In genomic region chr3:130276203-130276803, GRCh38 we compare ENCODE assay signal across 8 cellular contexts.
DNase-seq lines count a peak whose midpoint lies in the region; ATAC-seq and TF ChIP-seq lines count a peak whose summit lies in the region.

No MANE protein-coding gene starts in this region.

- H3K9me3 ChIP-seq in MM.1S (replicated peaks; ENCODE audit: insufficient read depth, low read length) (no peaks in the 10 kb centered on the region), RWPE2 (ENCODE audit: severe bottlenecking) (no peaks in the 10 kb centered on the region)

- no peaks in the 10 kb centered on the region for H3K79me2 ChIP-seq in MM.1S (ENCODE audit: low read length)

- H3K27ac ChIP-seq in MM.1S (ENCODE audit: low read length) (no peak overlapping the region), RWPE2 (ENCODE audit: poor library complexity, severe bottlenecking) (no peak overlapping the region)

- no peaks in the 10 kb centered on the region for H3K9me2 ChIP-seq in MM.1S (replicated peaks; ENCODE audit: insufficient read depth, low read length)

- TF ChIP-seq CTCF in MM.1S (IDR thresholded peaks at IDR 0.05; ENCODE audit: low read length): peak; percentile 89
- TF ChIP-seq CTCF in RWPE2 (IDR thresholded peaks at IDR 0.05; ENCODE audit: poor library complexity, severe bottlenecking): peak; percentile 86
- TF ChIP-seq CTCF in neural crest cell (conservative IDR thresholded peaks at IDR 0.05): peak; percentile 92

- H3F3A ChIP-seq in MM.1S (ENCODE audit: insufficient read depth, low read length): no peaks in the 10 kb centered on the region

- no peaks in the 10 kb centered on the region for H3K36me3 Mint-ChIP-seq in neural crest cell (ENCODE audit: low read depth)

- no peaks in the 10 kb centered on the region for H3K9me3 Mint-ChIP-seq in neural crest cell

- H2AFZ ChIP-seq in MM.1S (ENCODE audit: low read length): no peak overlapping the region

- H3K27me3 ChIP-seq in MM.1S (replicated peaks; ENCODE audit: insufficient read depth, low read length) (no peaks in the 10 kb centered on the region), RWPE2 (ENCODE audit: insufficient read depth, poor library complexity, severe bottlenecking) (no peaks in the 10 kb centered on the region)

- H3K4me3 ChIP-seq in MM.1S (ENCODE audit: low read length) (no peak overlapping the region), RWPE2 (ENCODE audit: severe bottlenecking) (no peak overlapping the region)

- H4K20me1 ChIP-seq in MM.1S (ENCODE audit: insufficient read depth, low read length): no peaks in the 10 kb centered on the region

- no peak overlapping the region for H3K4me2 ChIP-seq in MM.1S (ENCODE audit: low read depth, low read length)

- H3K4me3 Mint-ChIP-seq in neural crest cell: no peak overlapping the region

- H3K9ac ChIP-seq in MM.1S (ENCODE audit: low read length): no peak overlapping the region

- H3K4me1 ChIP-seq in MM.1S (ENCODE audit: low read length) (no peaks in the 10 kb centered on the region), RWPE2 (ENCODE audit: insufficient read depth, poor library complexity, severe bottlenecking) (no peaks in the 10 kb centered on the region)

- no peaks in the 10 kb centered on the region for H3K36me3 ChIP-seq in MM.1S (replicated peaks; ENCODE audit: insufficient read depth, low read length)
- H3K36me3 ChIP-seq in RWPE2 (ENCODE audit: low read depth): no peaks in the 10 kb centered on the region

- no peak overlapping the region for H3K27ac Mint-ChIP-seq in neural crest cell (ENCODE audit: unreplicated experiment)

- ATAC-seq in GM18519 (IDR thresholded peaks at IDR 0.05; ENCODE audit: low FRiP score, unreplicated experiment): peak; percentile 65
- peak; percentile 69; the same call in 2 of the 3 replicates for ATAC-seq in RWPE2 (ENCODE audit: low read depth)
- peak; percentile 75 for ATAC-seq in esophagus mucosa
- no peak for ATAC-seq in HG02840 (IDR thresholded peaks at IDR 0.05; ENCODE audit: low FRiP score, unreplicated experiment)
- no peak for ATAC-seq in GM21526 (IDR thresholded peaks at IDR 0.05; ENCODE audit: low FRiP score, unreplicated experiment)

- H3K4me1 Mint-ChIP-seq in neural crest cell: no peaks in the 10 kb centered on the region

- DNase-seq in Ammon's horn (ENCODE audit: low spot score) (peak; percentile 56), MM.1S (peak; percentile 55), RWPE2 (ENCODE audit: low spot score) (no peak), neural crest cell (ENCODE audit: low read depth, low spot score) (peak; percentile 5)

- H3K27me3 Mint-ChIP-seq in neural crest cell (ENCODE audit: low read depth): peaks cover 6% of the 10 kb centered on the region

Comparison
In these comparisons a context has a peak if more than half of its experiments do, and no peak if none do; other contexts are left out.
1. ATAC-seq: peak in GM18519 (single experiment), RWPE2 (single experiment) and esophagus mucosa (single experiment); none in HG02840 (single experiment) and GM21526 (single experiment).
2. Peak in every context shown above with its lines, with median percentiles within 50 percentile points of each other: CTCF ChIP-seq.